8 cellular contexts compared by ENCODE assay signal in genomic region chr6:166540631-166541331, GRCh38. TPM values are rescaled to one million over a fixed set of nuclear protein-coding genes. Genes with fewer than 3 reads are reported as not detected.
A peak's percentile ranks its signal among the peaks of the same experiment; 100 is the strongest.
DNase-seq lines count a peak whose midpoint lies in the region; ATAC-seq, FAIRE-seq and TF ChIP-seq lines count a peak whose summit lies in the region.

No MANE protein-coding gene starts in this region.

- intact Hi-C loops in gastrocnemius medialis (cut with DNase I; ENCODE audit: low total_unique reads): no loop called here
- intact Hi-C loops in ascending aorta (cut with DNase I): no loop called here

- no peak for FAIRE-seq in RCC 7860 (lab: Jason Lieb, UNC)

- H3K4me1 Mint-ChIP-seq in T-helper 1 cell treated with Interleukin-12 subunit alpha and Interleukin-12 subunit beta and Interleukin-4 antibody, amounts not matched to agents 30 μg/mL and 1 μg/mL, for 36 hours (ENCODE audit: low read depth): peaks cover 24% of the 10 kb centered on the region

- no peak for TF ChIP-seq POLR2A in gastrocnemius medialis (IDR thresholded peaks at IDR 0.05)

- H3K9me3 ChIP-seq in gastrocnemius medialis (no peaks in the 10 kb centered on the region), ascending aorta (no peaks in the 10 kb centered on the region)

- peak overlapping the region; percentile 54 for H3K27ac ChIP-seq in caudate nucleus (ENCODE audit: low read depth, low read length)
- H3K27ac ChIP-seq in gastrocnemius medialis: peak overlapping the region; percentile 30 to 66 (median 57)
- no peak overlapping the region for H3K27ac ChIP-seq in ascending aorta

- H3K4me3 ChIP-seq in gastrocnemius medialis: peak overlapping the region; percentile 22 to 41 (median 31)
- no peak overlapping the region for H3K4me3 ChIP-seq in ascending aorta

- H3K27me3 Mint-ChIP-seq in T-helper 1 cell treated with Interleukin-12 subunit alpha and Interleukin-12 subunit beta and Interleukin-4 antibody, amounts not matched to agents 30 μg/mL and 1 μg/mL, for 36 hours (ENCODE audit: low read depth): no peaks in the 10 kb centered on the region

- H3K9me3 Mint-ChIP-seq in T-helper 1 cell treated with Interleukin-12 subunit alpha and Interleukin-12 subunit beta and Interleukin-4 antibody, amounts not matched to agents 30 μg/mL and 1 μg/mL, for 36 hours: no peaks in the 10 kb centered on the region

- H3K27me3 ChIP-seq in gastrocnemius medialis (no peaks in the 10 kb centered on the region), ascending aorta (no peaks in the 10 kb centered on the region)

- H3K36me3 ChIP-seq in gastrocnemius medialis (peaks cover 0 to 16% of the 10 kb centered on the region in 2 donors), ascending aorta (peaks cover 0 to 17% of the 10 kb centered on the region in 2 donors)

- TF ChIP-seq CTCF in gastrocnemius medialis (IDR thresholded peaks at IDR 0.05 in 4 of 5, conservative IDR thresholded peaks at IDR 0.05 in 1 of 5): no peak
- no peak for TF ChIP-seq CTCF in ascending aorta (IDR thresholded peaks at IDR 0.05)

- peaks cover 3% of the 10 kb centered on the region for H3K36me3 Mint-ChIP-seq in T-helper 1 cell treated with Interleukin-12 subunit alpha and Interleukin-12 subunit beta and Interleukin-4 antibody, amounts not matched to agents 30 μg/mL and 1 μg/mL, for 36 hours (ENCODE audit: low read depth)

- peaks cover 7 to 23% of the 10 kb centered on the region in 2 donors for H3K4me1 ChIP-seq in gastrocnemius medialis
- no peaks in the 10 kb centered on the region for H3K4me1 ChIP-seq in ascending aorta

- in situ Hi-C loops in gastrocnemius medialis (cut with MboI; ENCODE audit: low sequenced_read_pairs in 4 of 4): no loop called here

- ATAC-seq in GM18870 (IDR thresholded peaks at IDR 0.05; ENCODE audit: unreplicated experiment) (peak; percentile 98), HG02938 (IDR thresholded peaks at IDR 0.05; ENCODE audit: unreplicated experiment) (peak; percentile 100), gastrocnemius medialis (peak; percentile 68 to 75)

- peak overlapping the region; percentile 49 for H3K4me3 Mint-ChIP-seq in T-helper 1 cell treated with Interleukin-12 subunit alpha and Interleukin-12 subunit beta and Interleukin-4 antibody, amounts not matched to agents 30 μg/mL and 1 μg/mL, for 36 hours

- peak overlapping the region; percentile 83 for H3K27ac Mint-ChIP-seq in T-helper 1 cell treated with Interleukin-12 subunit alpha and Interleukin-12 subunit beta and Interleukin-4 antibody, amounts not matched to agents 30 μg/mL and 1 μg/mL, for 36 hours

- DNase-seq in caudate nucleus (lab: John Stamatoyannopoulos, UW) (peak in 37 of 61 donors; percentile 16 to 90 (median 46)), gastrocnemius medialis (peak; percentile 28 to 39), glomerular visceral epithelial cell (ENCODE audit: extremely low spot score) (no peak), ascending aorta (ENCODE audit: low spot score in 2 of 2) (no peak), RCC 7860 (ENCODE audit: low spot score) (no peak)

RNA-seq across cellular contexts. Expression of gene RAMACL, which starts 45.7 kb away (rescaled TPM):
- 1 to 10 TPM in 1 of 4 donors, under 1 TPM in 3; 0.18 to 5.6 (median 0.58) TPM for total RNA-seq in gastrocnemius medialis
- not detected for total RNA-seq in ascending aorta

Comparison
In these comparisons a context has a peak if more than half of its experiments do, and no peak if none do; other contexts are left out.
1. DNase-seq: peak in caudate nucleus (37 of 61) and gastrocnemius medialis (2 of 2); none in glomerular visceral epithelial cell (single experiment), ascending aorta (0 of 2) and RCC 7860 (single experiment).
2. H3K27ac ChIP-seq: peak in caudate nucleus (single experiment) and gastrocnemius medialis (4 of 4); none in ascending aorta (0 of 2).
3. H3K4me3 ChIP-seq: peak in gastrocnemius medialis (4 of 4); none in ascending aorta (0 of 2).
4. Peak in every context shown above with its lines, with median percentiles within 50 percentile points of each other: ATAC-seq.